Comparison of ENCODE assay signal across 7 cellular contexts in the genomic region with DNA sequence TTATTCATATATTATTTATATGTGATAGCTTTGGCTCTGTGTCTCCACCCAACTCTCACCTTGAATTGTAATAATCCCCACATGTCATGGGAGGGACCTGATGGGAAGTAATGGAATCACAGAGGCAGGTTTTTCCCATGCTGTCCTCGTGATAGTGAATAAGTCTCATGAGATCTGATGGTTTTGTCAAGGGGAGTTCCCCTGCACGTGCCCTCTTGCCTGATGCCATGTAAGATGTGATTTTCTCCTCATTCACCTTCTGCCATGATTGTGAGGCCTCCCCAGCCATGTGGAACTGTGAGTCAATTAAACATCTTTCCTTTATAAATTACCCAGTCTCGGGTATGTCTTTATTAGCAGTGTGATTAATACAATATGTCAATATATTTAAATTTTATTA. TPM values are rescaled to one million over a fixed set of nuclear protein-coding genes. Genes with fewer than 3 reads are reported as not detected.
"Had no signal": no experiment of that assay in that cellular context is flagged by ENCODE, and none has a peak within 500 bp of the region (broad histone marks: within the 10 kb centered on the region; RNA-seq: fewer than 3 reads in every experiment).

No MANE protein-coding gene starts in this region.

RNA-seq across cellular contexts. Expression of a gene that starts 22.9 kb away (rescaled TPM):
- total RNA-seq: dermis microvascular lymphatic vessel endothelial cell, glomerular endothelial cell, kidney epithelial cell, lung microvascular endothelial cell, mesothelial cell of epicardium, myocyte had no signal
- polyA plus RNA-seq: keratinocyte had no signal
